8 cellular contexts compared by ENCODE assay signal in the genomic region with DNA sequence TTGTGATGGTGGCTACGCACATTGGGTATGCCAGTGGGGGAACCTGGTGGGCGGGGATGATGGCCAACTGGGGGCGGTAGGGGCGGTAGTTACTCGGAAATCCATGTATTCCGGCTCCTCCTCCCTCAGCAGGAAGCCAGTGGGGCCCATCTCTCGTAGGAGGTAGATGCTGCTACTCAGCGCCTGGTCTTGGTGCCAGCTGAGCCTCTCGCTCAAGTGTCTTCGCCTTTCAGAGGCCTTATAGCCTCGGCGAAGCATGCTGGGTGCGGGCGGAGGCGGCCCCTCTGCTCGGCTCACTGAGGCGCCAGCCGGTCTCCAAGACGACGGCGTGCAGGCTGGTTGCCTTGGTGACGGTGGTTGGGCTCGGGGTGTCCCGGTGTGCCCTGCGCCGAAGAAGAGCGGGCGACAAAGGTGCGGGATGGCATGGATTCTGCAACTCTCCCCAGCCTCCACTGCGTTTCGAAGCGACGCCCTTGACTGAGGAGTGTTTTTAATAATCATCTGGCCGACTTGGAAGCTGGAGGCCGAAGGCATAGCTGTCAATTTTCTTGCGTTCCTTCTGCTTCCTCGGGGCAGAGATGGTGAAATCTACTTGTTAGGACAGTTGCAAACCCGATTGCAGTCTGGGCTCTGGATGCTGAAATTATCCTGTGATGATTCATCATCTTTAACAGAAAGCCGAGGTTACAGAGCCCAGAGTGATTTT. TPM values are rescaled to one million over a fixed set of nuclear protein-coding genes. Genes with fewer than 3 reads are reported as not detected.
A peak's percentile ranks its signal among the peaks of the same experiment; 100 is the strongest.
DNase-seq lines count a peak whose midpoint lies in the region; TF ChIP-seq lines count a peak whose summit lies in the region.

A gene with protein sequence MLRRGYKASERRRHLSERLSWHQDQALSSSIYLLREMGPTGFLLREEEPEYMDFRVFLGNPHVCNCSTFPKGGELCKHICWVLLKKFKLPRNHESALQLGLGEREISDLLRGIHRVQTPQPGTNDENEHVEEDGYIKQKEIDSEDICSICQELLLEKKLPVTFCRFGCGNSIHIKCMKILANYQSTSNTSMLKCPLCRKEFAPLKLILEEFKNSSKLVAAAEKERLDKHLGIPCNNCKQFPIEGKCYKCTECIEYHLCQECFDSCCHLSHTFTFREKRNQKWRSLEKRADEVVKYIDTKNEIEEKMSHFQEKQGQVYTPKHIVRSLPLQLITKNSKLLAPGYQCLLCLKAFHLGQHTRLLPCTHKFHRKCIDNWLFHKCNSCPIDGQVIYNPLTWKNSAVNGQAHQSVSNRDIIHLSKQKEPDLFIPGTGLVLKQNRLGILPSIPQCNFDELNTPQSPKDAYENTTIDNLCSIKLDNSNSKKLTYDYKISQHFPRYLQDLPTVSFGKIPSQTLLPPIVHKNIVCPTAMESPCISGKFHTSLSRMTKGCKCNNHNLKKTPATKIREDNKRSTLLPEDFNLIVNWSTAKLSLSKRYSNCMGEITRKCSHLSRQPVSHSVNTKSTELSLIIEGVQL (minus strand): TSS at position 298 of the 706 bp plus-strand sequence. CDS start 40 bp downstream, at position 258.

- no peaks in the 10 kb centered on the region for H3K9me3 ChIP-seq in SJSA1 (replicated peaks)

- peak within 1 kb of the TSS; percentile 32 for H3K4me3 ChIP-seq in SJSA1
- peak within 1 kb of the TSS; percentile 70 for H3K4me3 ChIP-seq in choroid plexus epithelial cell (ENCODE audit: low read depth, low read length)
- peak within 1 kb of the TSS; percentile 55 for H3K4me3 ChIP-seq in kidney epithelial cell (ENCODE audit: low read depth, low read length)
- H3K4me3 ChIP-seq in skin epidermis, result peak within 1 kb of the TSS; percentile 22 to 39 (median 30)

- no peak for TF ChIP-seq CTCF in GM20000 (IDR thresholded peaks at IDR 0.05; ENCODE audit: extremely low read depth, missing control alignments)
- TF ChIP-seq CTCF in choroid plexus epithelial cell (conservative IDR thresholded peaks at IDR 0.05; ENCODE audit: low read depth, low read length), result peak; percentile 7
- TF ChIP-seq CTCF in kidney epithelial cell (IDR thresholded peaks at IDR 0.05; ENCODE audit: insufficient read depth, low read length, poor library complexity, severe bottlenecking), result no peak

- DNase-seq in C1 segment of cervical spinal cord (lab: John Stamatoyannopoulos, UW) (peak in 10 of 14 donors; percentile 5 to 61 (median 24)), GM20000 (ENCODE audit: low spot score) (peak; percentile 26), HuH-7.5 (ENCODE audit: low spot score) (peak; percentile 7), SJSA1 (ENCODE audit: low read depth in 1 of 2, low spot score in 2 of 2) (peak; percentile 59 to 67), choroid plexus epithelial cell (ENCODE audit: low read depth) (peak; percentile 96), kidney epithelial cell (ENCODE audit: low read depth) (no peak), NCI-H446 treated with DMSO at 0.1 percent for 48 hours (lab: John Stamatoyannopoulos, UW) (no peak)

- H3K27ac ChIP-seq in SJSA1, result peak within 1 kb of the TSS; percentile 35
- peak within 1 kb of the TSS in 3 of 21 experiments; percentile 30 to 58 (median 50) for H3K27ac ChIP-seq in skin epidermis

- peaks cover 12% of the 10 kb centered on the region for H3K4me1 ChIP-seq in SJSA1 (replicated peaks)

- H3K36me3 ChIP-seq in SJSA1 (no peaks in the 10 kb centered on the region), kidney epithelial cell (ENCODE audit: control insufficient read depth, insufficient read depth, low read length) (no peaks in the 10 kb centered on the region)

- no peaks in the 10 kb centered on the region for H3K27me3 ChIP-seq in SJSA1 (replicated peaks)
- H3K27me3 ChIP-seq in kidney epithelial cell (ENCODE audit: control insufficient read depth, insufficient read depth, low read length), result no peaks in the 10 kb centered on the region

RNA-seq across cellular contexts. Expression of the gene that starts here (rescaled TPM):
- not detected in 2 replicates for total RNA-seq in SJSA1 (2014; rRNA removed; shearing (Covaris generic))
- total RNA-seq in kidney epithelial cell, result not detected in 2 replicates

Comparison
In these comparisons a context has a peak if more than half of its experiments do, and no peak if none do; other contexts are left out.
1. Peak in DNase-seq, H3K4me3 ChIP-seq and H3K27ac ChIP-seq in SJSA1; RNA of the gene not detected or under 1 TPM.
2. DNase-seq: peak in C1 segment of cervical spinal cord (10 of 14), GM20000 (single experiment), HuH-7.5 (single experiment) and choroid plexus epithelial cell (single experiment); none in kidney epithelial cell (single experiment) and NCI-H446 treated with DMSO at 0.1 percent for 48 hours (single experiment).
3. Peak in every context shown above with its lines, with median percentiles within 50 percentile points of each other: H3K4me3 ChIP-seq.